ENCODE assay signal across 20 cellular contexts in genomic region chr1:212713465-212714136, GRCh38. TPM values are rescaled to one million over a fixed set of nuclear protein-coding genes. Genes with fewer than 3 reads are reported as not detected.
A peak's percentile ranks its signal among the peaks of the same experiment; 100 is the strongest.
DNase-seq lines count a peak whose midpoint lies in the region; ATAC-seq and TF ChIP-seq lines count a peak whose summit lies in the region.
"Had no signal": no experiment of that assay in that cellular context is flagged by ENCODE, and none has a peak within 500 bp of the region (broad histone marks: within the 10 kb centered on the region; RNA-seq: fewer than 3 reads in every experiment).

No MANE protein-coding gene starts in this region.

- no peak overlapping the region for H2AFZ ChIP-seq in PC-9

- no peaks in the 10 kb centered on the region for H3K9me3 ChIP-seq in PC-9 (ENCODE audit: insufficient read depth, low read depth)
- H3K9me3 ChIP-seq: BE2C had no signal

- no peak for DNase-seq in activated CD4-positive, alpha-beta T cell treated with anti-CD3 and anti-CD28 coated beads for 36 hours
- DNase-seq in activated CD4-positive, alpha-beta T cell treated with anti-CD3 and anti-CD28 coated beads for 1 hour, result no peak
- no peak for DNase-seq in natural killer cell treated with Interleukin-12 subunit alpha and Interleukin-12 subunit beta and Interleukin-15 and Interleukin-18, amount 100 ng/mL, for 72 hours (ENCODE audit: low spot score)
- no peak for DNase-seq in natural killer cell
- DNase-seq in left cardiac atrium, result no peak
- DNase-seq in PC-9, result no peak
- DNase-seq: BE2C; CD4-positive, CD25-positive, alpha-beta regulatory T cell; COR-L47; DMS 273 treated with DMSO at 0.1 percent for 48 hours; GOT3; MV-4-11; NCI-H1694 treated with DMSO at 0.1 percent for 48 hours; NCI-H510A; NCI-H748 treated with DMSO at 0.1 percent for 48 hours; NK-92 treated with Interleukin-12 subunit alpha and Interleukin-12 subunit beta, amount 100 ng/mL, for 24 hours; Right ventricle myocardium superior had no signal

- H3K27ac Mint-ChIP-seq in activated CD4-positive, alpha-beta T cell treated with anti-CD3 and anti-CD28 coated beads for 36 hours, result peak overlapping the region; percentile 64
- H3K27ac Mint-ChIP-seq in natural killer cell treated with Interleukin-12 subunit alpha and Interleukin-12 subunit beta and Interleukin-15 and Interleukin-18, amount 100 ng/mL, for 72 hours, result peak overlapping the region; percentile 55 to 56
- no peak overlapping the region for H3K27ac Mint-ChIP-seq in natural killer cell
- H3K27ac Mint-ChIP-seq in activated T-helper 17 cell treated with anti-CD3 and anti-CD28 coated beads, Interleukin-2, amount 50 U/mL, for 72 hours, result peak overlapping the region; percentile 75
- H3K27ac Mint-ChIP-seq in stimulated activated memory B cell treated with anti-CD40 and anti-IgM and Interleukin-4, amounts not matched to agents 10 μg/mL and 1 μg/mL and 100 μg/mL, for 72 hours, result peak overlapping the region; percentile 83
- H3K27ac Mint-ChIP-seq: CD4-positive, CD25-positive, alpha-beta regulatory T cell had no signal

- no peak for ATAC-seq in activated CD4-positive, alpha-beta T cell treated with anti-CD3 and anti-CD28 coated beads for 36 hours
- no peak for ATAC-seq in natural killer cell treated with Interleukin-12 subunit alpha and Interleukin-12 subunit beta and Interleukin-15 and Interleukin-18, amount 100 ng/mL, for 72 hours
- ATAC-seq in natural killer cell (no peak), left cardiac atrium (no peak)
- ATAC-seq in activated T-helper 17 cell treated with anti-CD3 and anti-CD28 coated beads, Interleukin-2, amount 50 U/mL, for 72 hours (replicated peaks), result peak; percentile 13
- ATAC-seq in stimulated activated memory B cell treated with anti-CD40 and anti-IgM and Interleukin-4, amounts not matched to agents 10 μg/mL and 1 μg/mL and 100 μg/mL, for 72 hours, result no peak

- no peak overlapping the region for H3K27ac ChIP-seq in PC-9
- H3K27ac ChIP-seq: KMS-11 had no signal

- H3K9me2 ChIP-seq in PC-9 (ENCODE audit: insufficient read depth), result no peaks in the 10 kb centered on the region

- no peaks in the 10 kb centered on the region for H3K9me3 Mint-ChIP-seq in activated CD4-positive, alpha-beta T cell treated with anti-CD3 and anti-CD28 coated beads for 36 hours (ENCODE audit: low read depth)
- no peaks in the 10 kb centered on the region for H3K9me3 Mint-ChIP-seq in natural killer cell treated with Interleukin-12 subunit alpha and Interleukin-12 subunit beta and Interleukin-15 and Interleukin-18, amount 100 ng/mL, for 72 hours
- no peaks in the 10 kb centered on the region for H3K9me3 Mint-ChIP-seq in natural killer cell
- H3K9me3 Mint-ChIP-seq in activated T-helper 17 cell treated with anti-CD3 and anti-CD28 coated beads, Interleukin-2, amount 50 U/mL, for 72 hours, result no peaks in the 10 kb centered on the region
- H3K9me3 Mint-ChIP-seq in stimulated activated memory B cell treated with anti-CD40 and anti-IgM and Interleukin-4, amounts not matched to agents 10 μg/mL and 1 μg/mL and 100 μg/mL, for 72 hours, result no peaks in the 10 kb centered on the region

- no peak for TF ChIP-seq CTCF in natural killer cell (IDR thresholded peaks at IDR 0.05)
- TF ChIP-seq CTCF in PC-9 (conservative IDR thresholded peaks at IDR 0.05), result no peak

- no peaks in the 10 kb centered on the region for H3K27me3 ChIP-seq in PC-9 (ENCODE audit: insufficient read depth, low read depth)
- H3K27me3 ChIP-seq: BE2C had no signal

- no peaks in the 10 kb centered on the region for H3K36me3 Mint-ChIP-seq in activated CD4-positive, alpha-beta T cell treated with anti-CD3 and anti-CD28 coated beads for 36 hours (ENCODE audit: low read depth)
- H3K36me3 Mint-ChIP-seq in natural killer cell treated with Interleukin-12 subunit alpha and Interleukin-12 subunit beta and Interleukin-15 and Interleukin-18, amount 100 ng/mL, for 72 hours, result peaks cover 5% of the 10 kb centered on the region
- no peaks in the 10 kb centered on the region for H3K36me3 Mint-ChIP-seq in natural killer cell
- no peaks in the 10 kb centered on the region for H3K36me3 Mint-ChIP-seq in activated T-helper 17 cell treated with anti-CD3 and anti-CD28 coated beads, Interleukin-2, amount 50 U/mL, for 72 hours (ENCODE audit: low read depth)
- no peaks in the 10 kb centered on the region for H3K36me3 Mint-ChIP-seq in stimulated activated memory B cell treated with anti-CD40 and anti-IgM and Interleukin-4, amounts not matched to agents 10 μg/mL and 1 μg/mL and 100 μg/mL, for 72 hours
- H3K36me3 Mint-ChIP-seq: CD4-positive, CD25-positive, alpha-beta regulatory T cell had no signal

- H3K4me3 Mint-ChIP-seq in activated CD4-positive, alpha-beta T cell treated with anti-CD3 and anti-CD28 coated beads for 36 hours, result no peak overlapping the region
- H3K4me3 Mint-ChIP-seq in natural killer cell treated with Interleukin-12 subunit alpha and Interleukin-12 subunit beta and Interleukin-15 and Interleukin-18, amount 100 ng/mL, for 72 hours, result peak overlapping the region; percentile 58
- H3K4me3 Mint-ChIP-seq in natural killer cell, result no peak overlapping the region
- H3K4me3 Mint-ChIP-seq in activated T-helper 17 cell treated with anti-CD3 and anti-CD28 coated beads, Interleukin-2, amount 50 U/mL, for 72 hours, result peak overlapping the region; percentile 33
- H3K4me3 Mint-ChIP-seq in stimulated activated memory B cell treated with anti-CD40 and anti-IgM and Interleukin-4, amounts not matched to agents 10 μg/mL and 1 μg/mL and 100 μg/mL, for 72 hours, result no peak overlapping the region
- H3K4me3 Mint-ChIP-seq: CD4-positive, CD25-positive, alpha-beta regulatory T cell had no signal

- no TSS peak for BruUV-seq in PC-9 (replicated peaks; lab: Mats Ljungman, UMichigan)

- H3K4me1 ChIP-seq in PC-9 (replicated peaks; ENCODE audit: insufficient read depth), result no peaks in the 10 kb centered on the region
- H3K4me1 ChIP-seq: BE2C had no signal

- peaks cover 4% of the 10 kb centered on the region for H3K27me3 Mint-ChIP-seq in activated CD4-positive, alpha-beta T cell treated with anti-CD3 and anti-CD28 coated beads for 36 hours
- H3K27me3 Mint-ChIP-seq in natural killer cell treated with Interleukin-12 subunit alpha and Interleukin-12 subunit beta and Interleukin-15 and Interleukin-18, amount 100 ng/mL, for 72 hours, result peaks cover 33 to 39% of the 10 kb centered on the region in 2 donors
- H3K27me3 Mint-ChIP-seq in natural killer cell (ENCODE audit: low read depth in 2 of 2), result peaks cover 19 to 42% of the 10 kb centered on the region in 2 donors
- H3K27me3 Mint-ChIP-seq in activated T-helper 17 cell treated with anti-CD3 and anti-CD28 coated beads, Interleukin-2, amount 50 U/mL, for 72 hours, result peaks cover 3% of the 10 kb centered on the region
- no peaks in the 10 kb centered on the region for H3K27me3 Mint-ChIP-seq in stimulated activated memory B cell treated with anti-CD40 and anti-IgM and Interleukin-4, amounts not matched to agents 10 μg/mL and 1 μg/mL and 100 μg/mL, for 72 hours

- H3K4me3 ChIP-seq in PC-9, result no peak overlapping the region

- intact Hi-C loops in activated CD4-positive, alpha-beta T cell treated with anti-CD3 and anti-CD28 coated beads for 36 hours (cut with DNase I, micrococcal nuclease), result loop anchor here (1.0 to 2.0 kb wide), 3 partner anchors 8 to 55 kb away; no protein-coding TSS in a partner anchor
- intact Hi-C loops in natural killer cell (cut with micrococcal nuclease) (no loop called here), left cardiac atrium (cut with DNase I) (no loop called here), PC-9 (cut with micrococcal nuclease; ENCODE audit: unreplicated experiment) (no loop called here)

- H3K4me1 Mint-ChIP-seq in activated CD4-positive, alpha-beta T cell treated with anti-CD3 and anti-CD28 coated beads for 36 hours, result peaks cover 45% of the 10 kb centered on the region
- H3K4me1 Mint-ChIP-seq in natural killer cell treated with Interleukin-12 subunit alpha and Interleukin-12 subunit beta and Interleukin-15 and Interleukin-18, amount 100 ng/mL, for 72 hours (ENCODE audit: low read depth in 2 of 2), result peaks cover 17 to 27% of the 10 kb centered on the region in 2 donors
- H3K4me1 Mint-ChIP-seq in natural killer cell, result no peaks in the 10 kb centered on the region
- peaks cover 15% of the 10 kb centered on the region for H3K4me1 Mint-ChIP-seq in activated T-helper 17 cell treated with anti-CD3 and anti-CD28 coated beads, Interleukin-2, amount 50 U/mL, for 72 hours
- H3K4me1 Mint-ChIP-seq in stimulated activated memory B cell treated with anti-CD40 and anti-IgM and Interleukin-4, amounts not matched to agents 10 μg/mL and 1 μg/mL and 100 μg/mL, for 72 hours, result peaks cover 31% of the 10 kb centered on the region
- H3K4me1 Mint-ChIP-seq: CD4-positive, CD25-positive, alpha-beta regulatory T cell had no signal

- H3K4me2 ChIP-seq in PC-9, result no peak overlapping the region
- H3K4me2 ChIP-seq: KMS-11 had no signal

- H3K79me2 ChIP-seq in PC-9 (ENCODE audit: low read depth), result no peaks in the 10 kb centered on the region

- no peaks in the 10 kb centered on the region for H4K20me1 ChIP-seq in PC-9 (ENCODE audit: insufficient read depth)

- no peaks in the 10 kb centered on the region for H3F3A ChIP-seq in PC-9 (ENCODE audit: insufficient read depth, low read depth)

- CTCF ChIA-PET in activated CD4-positive, alpha-beta T cell treated with anti-CD3 and anti-CD28 coated beads for 36 hours (lab: Charles Lee), result interaction anchor here (0.8 kb wide), 1 partner anchor 9 kb away, joined by 4 read pairs; no protein-coding TSS in a partner anchor
- CTCF ChIA-PET in PC-9 (lab: Charles Lee), result no interaction called here

- H3K36me3 ChIP-seq in PC-9 (ENCODE audit: low read depth), result no peaks in the 10 kb centered on the region
- H3K36me3 ChIP-seq: BE2C had no signal

- POLR2A ChIA-PET in activated CD4-positive, alpha-beta T cell treated with anti-CD3 and anti-CD28 coated beads for 36 hours (lab: Charles Lee), result interaction anchor here (1.0 kb wide), 1 partner anchor 105 kb away, joined by 6 read pairs; the partner anchor contains the start of gene ATF3
- POLR2A ChIA-PET in PC-9 (lab: Charles Lee; ENCODE audit: unreplicated experiment), result no interaction called here

RNA-seq across cellular contexts. Expression of gene BATF3, which starts 14.0 kb away (rescaled TPM):
- total RNA-seq in activated CD4-positive, alpha-beta T cell treated with anti-CD3 and anti-CD28 coated beads for 36 hours, result 100 to 1,000 TPM; 129 to 149 TPM
- total RNA-seq in natural killer cell treated with Interleukin-12 subunit alpha and Interleukin-12 subunit beta and Interleukin-15 and Interleukin-18, amount 100 ng/mL, for 72 hours, result 100 to 1,000 TPM in 1 of 2 donors, 10 to 100 TPM in 1; 46.6 to 137 TPM
- total RNA-seq in natural killer cell (1 to 10 TPM in 2 of 3 donors, under 1 TPM in 1; 0.25 to 3.6 (median 1.2) TPM), left cardiac atrium (1 to 10 TPM; 3.9 to 8.1 TPM), PC-9 (2021) (0.50 and 1.3 TPM in 2 replicates)
- total RNA-seq in activated T-helper 17 cell treated with anti-CD3 and anti-CD28 coated beads, Interleukin-2, amount 50 U/mL, for 72 hours, result 100 to 1,000 TPM in 1 of 2 donors, 10 to 100 TPM in 1; 97.3 to 129 TPM

Comparison
In these comparisons a context has a peak if more than half of its experiments do, and no peak if none do; other contexts are left out.
1. H3K27ac Mint-ChIP-seq: peak in activated CD4-positive, alpha-beta T cell treated with anti-CD3 and anti-CD28 coated beads for 36 hours (single experiment), natural killer cell treated with Interleukin-12 subunit alpha and Interleukin-12 subunit beta and Interleukin-15 and Interleukin-18, amount 100 ng/mL, for 72 hours (2 of 2), activated T-helper 17 cell treated with anti-CD3 and anti-CD28 coated beads, Interleukin-2, amount 50 U/mL, for 72 hours (single experiment) and stimulated activated memory B cell treated with anti-CD40 and anti-IgM and Interleukin-4, amounts not matched to agents 10 μg/mL and 1 μg/mL and 100 μg/mL, for 72 hours (single experiment); none in natural killer cell (0 of 2).
2. H3K4me3 Mint-ChIP-seq: peak in natural killer cell treated with Interleukin-12 subunit alpha and Interleukin-12 subunit beta and Interleukin-15 and Interleukin-18, amount 100 ng/mL, for 72 hours (single experiment) and activated T-helper 17 cell treated with anti-CD3 and anti-CD28 coated beads, Interleukin-2, amount 50 U/mL, for 72 hours (single experiment); none in activated CD4-positive, alpha-beta T cell treated with anti-CD3 and anti-CD28 coated beads for 36 hours (single experiment), natural killer cell (single experiment) and stimulated activated memory B cell treated with anti-CD40 and anti-IgM and Interleukin-4, amounts not matched to agents 10 μg/mL and 1 μg/mL and 100 μg/mL, for 72 hours (single experiment).
3. RNA of gene BATF3, which starts 14.0 kb away (total RNA-seq): 129 to 149 TPM in activated CD4-positive, alpha-beta T cell treated with anti-CD3 and anti-CD28 coated beads for 36 hours, 46.6 to 137 TPM in natural killer cell treated with Interleukin-12 subunit alpha and Interleukin-12 subunit beta and Interleukin-15 and Interleukin-18, amount 100 ng/mL, for 72 hours and 97.3 to 129 TPM in activated T-helper 17 cell treated with anti-CD3 and anti-CD28 coated beads, Interleukin-2, amount 50 U/mL, for 72 hours; 3.9 to 8.1 TPM in left cardiac atrium, 0.50 to 1.3 TPM in PC-9 and 0.25 to 3.6 TPM in natural killer cell; every median in the first group is over 4 times any median in the second.
4. intact Hi-C loops: an anchor here in activated CD4-positive, alpha-beta T cell treated with anti-CD3 and anti-CD28 coated beads for 36 hours (1.0 to 2.0 kb wide); none called in natural killer cell, left cardiac atrium and PC-9.